Comparison of ENCODE assay signal across 11 cellular contexts in the genomic region with DNA sequence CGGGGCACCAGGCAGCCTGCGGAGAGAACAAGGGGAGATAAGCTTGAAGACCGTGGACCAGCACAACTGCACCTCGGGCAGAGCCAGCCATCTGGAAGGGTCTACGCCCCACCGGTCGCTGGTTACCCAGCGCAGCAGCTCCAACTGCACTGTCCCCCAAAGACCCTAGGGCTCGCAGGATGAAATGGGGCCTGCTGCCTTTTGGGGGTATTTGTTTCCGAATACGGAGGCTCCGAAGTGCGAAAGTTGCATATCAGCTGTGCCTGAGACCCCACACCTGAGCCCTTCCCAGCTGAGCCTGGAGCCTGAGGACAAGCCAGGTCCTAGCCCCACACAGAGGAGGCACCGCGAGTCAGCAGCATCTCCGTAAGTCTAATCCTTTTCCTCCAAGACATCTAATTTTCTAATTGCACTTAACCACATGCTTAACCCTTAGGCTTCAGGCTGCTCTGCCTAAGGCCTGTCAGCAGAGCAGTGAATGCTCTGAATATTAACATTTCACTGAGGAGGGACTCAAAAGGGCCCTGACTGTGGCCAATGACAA. TPM values are rescaled to one million over a fixed set of nuclear protein-coding genes. Genes with fewer than 3 reads are reported as not detected.
A peak's percentile ranks its signal among the peaks of the same experiment; 100 is the strongest.
DNase-seq lines count a peak whose midpoint lies in the region; ATAC-seq and TF ChIP-seq lines count a peak whose summit lies in the region.
"Had no signal": no experiment of that assay in that cellular context is flagged by ENCODE, and none has a peak within 500 bp of the region (broad histone marks: within the 10 kb centered on the region; RNA-seq: fewer than 3 reads in every experiment).

No MANE protein-coding gene starts in this region.

- H3K27ac ChIP-seq in HUES6 (ENCODE audit: low read depth, low read length) (no peak overlapping the region), skeletal muscle tissue (ENCODE audit: low read depth, low read length) (peak overlapping the region; percentile 78)
- H3K27ac ChIP-seq: SJCRH30 had no signal

- CTCF ChIA-PET in WTC11 (lab: Charles Lee): interaction anchor here (0.9 to 10.8 kb wide), 4 partner anchors 22 to 179 kb away, joined by 3 to 120 read pairs (median 4); no protein-coding TSS in a partner anchor

- H3K9me3 Mint-ChIP-seq in WTC11: no peaks in the 10 kb centered on the region

- H3K27ac Mint-ChIP-seq in WTC11: no peak overlapping the region

- H3K9ac ChIP-seq in HUES6 (ENCODE audit: low read length) (no peak overlapping the region), skeletal muscle tissue (ENCODE audit: low read depth in 1 of 3, low read length in 3 of 3) (peak overlapping the region in 1 of 3 donors; percentile 10)

- peaks cover 2% of the 10 kb centered on the region; the same call in 1 of the 2 replicates for H3K36me3 ChIP-seq in HUES6 (ENCODE audit: control insufficient read depth, insufficient read depth, low read length)
- peaks cover 0 to 3% (median 0%) of the 10 kb centered on the region in 3 donors for H3K36me3 ChIP-seq in skeletal muscle tissue (ENCODE audit: control insufficient read depth in 3 of 3, insufficient read depth in 3 of 3, low read length in 3 of 3)

- peak overlapping the region; percentile 45 for H3K4me3 Mint-ChIP-seq in WTC11

- H3K27me3 ChIP-seq in HUES6 (ENCODE audit: control insufficient read depth, insufficient read depth, low read length) (peaks cover 3% of the 10 kb centered on the region; the same call in 1 of the 2 replicates), skeletal muscle tissue (ENCODE audit: control insufficient read depth in 3 of 3, insufficient read depth in 3 of 3, low read length in 3 of 3) (no peaks in the 10 kb centered on the region)
- H3K27me3 ChIP-seq: SJCRH30 had no signal

- DNase-seq in WTC11 (ENCODE audit: low spot score) (no peak), islet precursor cell (peak; percentile 77), NCI-H146 treated with DMSO at 0.1 percent for 48 hours (lab: John Stamatoyannopoulos, UW; ENCODE audit: unreplicated experiment) (no peak), 8988T (no peak)
- DNase-seq: activated CD4-positive, alpha-beta T cell treated with anti-CD3 and anti-CD28 coated beads for 4 hours; cerebellar nuclear complex; NCI-H526 treated with DMSO at 0.1 percent for 48 hours; SJCRH30 had no signal

- H3K4me1 ChIP-seq in HUES6 (ENCODE audit: control insufficient read depth, insufficient read depth, low read length): peaks cover 53% of the 10 kb centered on the region
- peaks cover 46 to 66% (median 54%) of the 10 kb centered on the region in 3 donors for H3K4me1 ChIP-seq in skeletal muscle tissue (ENCODE audit: control insufficient read depth in 3 of 3, insufficient read depth in 3 of 3, low read length in 3 of 3)

- H3K27me3 Mint-ChIP-seq in WTC11 (ENCODE audit: low read depth): peaks cover 31% of the 10 kb centered on the region

- H3K4me1 Mint-ChIP-seq in WTC11: peaks cover 61% of the 10 kb centered on the region

- no peak for TF ChIP-seq CTCF in WTC11 (IDR thresholded peaks at IDR 0.05)

- peak; percentile 5 for ATAC-seq in WTC11
- no peak for ATAC-seq in GM21723 (IDR thresholded peaks at IDR 0.05; ENCODE audit: unreplicated experiment)

- no peaks in the 10 kb centered on the region for H3K36me3 Mint-ChIP-seq in WTC11

- POLR2A ChIA-PET in WTC11 (lab: Charles Lee): no interaction called here

- no peaks in the 10 kb centered on the region for H3K9me3 ChIP-seq in HUES6 (ENCODE audit: control insufficient read depth, insufficient read depth, low read depth, low read length)
- H3K9me3 ChIP-seq in skeletal muscle tissue (ENCODE audit: control insufficient read depth in 3 of 3, low read length in 3 of 3): no peaks in the 10 kb centered on the region
- H3K9me3 ChIP-seq: SJCRH30 had no signal

- H3K4me3 ChIP-seq in HUES6 (ENCODE audit: low read depth, low read length) (peak overlapping the region; percentile 33), skeletal muscle tissue (ENCODE audit: low read length in 3 of 3) (no peak overlapping the region)
- H3K4me3 ChIP-seq: SJCRH30 had no signal

TF ChIP-seq in WTC11, 78 proteins besides CTCF, POLR2A, EP300 and RAD21:
- TF ChIP-seq NR3C1 (CRISPR knock-in tag; conservative IDR thresholded peaks at IDR 0.05; ENCODE audit: low read depth) (no peak), GABPB1 (CRISPR knock-in tag; IDR thresholded peaks at IDR 0.05) (0 out of 2 replicates have a peak, but pooled peaks have one; percentile 4), ZNF416 (CRISPR knock-in tag; IDR thresholded peaks at IDR 0.05) (no peak)

RNA-seq across cellular contexts. Expression of a gene that starts 4.0 kb away (rescaled TPM):
- total RNA-seq in WTC11 (2021): 9.2 to 11.6 TPM (median 10.0 TPM) in 3 replicates
- 9.9 TPM for total RNA-seq in skeletal muscle tissue
